In the genomic region with DNA sequence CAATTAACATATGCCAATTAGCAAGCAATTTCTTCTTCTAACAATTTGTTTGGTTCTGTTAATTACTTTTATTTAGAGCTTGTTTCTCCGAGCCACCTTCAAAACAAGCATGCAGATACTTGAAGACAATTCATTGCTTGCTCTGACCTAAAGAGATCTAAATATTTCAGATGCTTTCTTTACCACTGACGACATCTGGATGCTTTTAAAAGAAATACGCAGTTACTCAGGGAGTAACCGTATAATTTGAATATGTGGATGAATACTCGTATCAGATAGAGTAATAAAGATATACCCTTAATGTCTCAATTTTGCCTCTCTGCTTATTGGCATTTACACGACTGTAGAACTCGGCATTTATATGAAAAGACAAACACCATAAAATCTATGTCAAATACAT, we compare ENCODE assay signal across 17 cellular contexts.
A peak's percentile ranks its signal among the peaks of the same experiment; 100 is the strongest.
DNase-seq lines count a peak whose midpoint lies in the region; ATAC-seq and TF ChIP-seq lines count a peak whose summit lies in the region.
"Had no signal": no experiment of that assay in that cellular context is flagged by ENCODE, and none has a peak within 500 bp of the region (broad histone marks: within the 10 kb centered on the region; RNA-seq: fewer than 3 reads in every experiment).

No MANE protein-coding gene starts in this region.

- POLR2A ChIA-PET in AG04450 (lab: Yijun Ruan, JAX) = no interaction called here
- POLR2A ChIA-PET in activated CD4-positive, alpha-beta memory T cell treated with anti-CD3 and anti-CD28 coated beads for 36 hours (lab: Charles Lee) = no interaction called here

- no peak overlapping the region for H3K27ac ChIP-seq in AG04450 (ENCODE audit: low read depth, low read length)
- H3K27ac ChIP-seq: C4-2B, HL-60 had no signal

- H3K36me3 Mint-ChIP-seq in activated CD4-positive, alpha-beta memory T cell treated with anti-CD3 and anti-CD28 coated beads for 36 hours = no peaks in the 10 kb centered on the region

- H3K4me1 Mint-ChIP-seq in activated CD4-positive, alpha-beta memory T cell treated with anti-CD3 and anti-CD28 coated beads for 36 hours (ENCODE audit: low read depth) = no peaks in the 10 kb centered on the region

- CTCF ChIA-PET in AG04450 (lab: Charles Lee) = interaction anchor here (0.9 to 2.1 kb wide), 3 partner anchors 11 to 150 kb away, joined by 3 to 5 read pairs (median 3); no protein-coding TSS in a partner anchor
- CTCF ChIA-PET in activated CD4-positive, alpha-beta memory T cell treated with anti-CD3 and anti-CD28 coated beads for 36 hours (lab: Charles Lee) = no interaction called here

- ATAC-seq in GM21526 (IDR thresholded peaks at IDR 0.05; ENCODE audit: low FRiP score, unreplicated experiment) (no peak), HG02759 (IDR thresholded peaks at IDR 0.05; ENCODE audit: unreplicated experiment) (no peak)

- H3K9me3 ChIP-seq in AG04450 (ENCODE audit: control insufficient read depth, insufficient read depth, low read length) = no peaks in the 10 kb centered on the region
- H3K9me3 ChIP-seq: HAP-1 had no signal

- H3K4me3 Mint-ChIP-seq in activated CD4-positive, alpha-beta memory T cell treated with anti-CD3 and anti-CD28 coated beads for 36 hours = no peak overlapping the region

- intact Hi-C loops in activated CD4-positive, alpha-beta memory T cell treated with anti-CD3 and anti-CD28 coated beads for 36 hours (cut with micrococcal nuclease) = no loop called here

- no peaks in the 10 kb centered on the region for H3K27me3 Mint-ChIP-seq in activated CD4-positive, alpha-beta memory T cell treated with anti-CD3 and anti-CD28 coated beads for 36 hours

- H3K9me3 Mint-ChIP-seq in activated CD4-positive, alpha-beta memory T cell treated with anti-CD3 and anti-CD28 coated beads for 36 hours = no peaks in the 10 kb centered on the region

- H3K27me3 ChIP-seq in AG04450 (ENCODE audit: control insufficient read depth, insufficient read depth, low read length) = no peaks in the 10 kb centered on the region

- DNase-seq in AG04450 (ENCODE audit: low read depth, low spot score) = peak; percentile 37
- peak; percentile 22 to 23 for DNase-seq in NCI-H526 (lab: John Stamatoyannopoulos, UW)
- peak; percentile 30 for DNase-seq in choroid plexus epithelial cell (ENCODE audit: low read depth)
- peak; percentile 15 for DNase-seq in iris pigment epithelial cell (ENCODE audit: low read depth)
- no peak for DNase-seq in activated CD4-positive, alpha-beta memory T cell treated with anti-CD3 and anti-CD28 coated beads for 36 hours
- DNase-seq in stimulated activated CD4-positive, alpha-beta T cell treated with anti-CD3 and anti-CD28 coated beads, Interleukin-2, amount 100 ng/mL, for 48 hours = no peak
- DNase-seq: COR-L47; NCI-H1105 treated with DMSO at 0.1 percent for 48 hours; NCI-H187; NCI-H345; NK-92 treated with Interleukin-12 subunit alpha and Interleukin-12 subunit beta, amount 100 ng/mL, for 24 hours; RPMI8226 had no signal

- no peak overlapping the region for H3K27ac Mint-ChIP-seq in activated CD4-positive, alpha-beta memory T cell treated with anti-CD3 and anti-CD28 coated beads for 36 hours

- no peak overlapping the region for H3K4me3 ChIP-seq in AG04450 (ENCODE audit: low read depth, low read length)
- no peak overlapping the region for H3K4me3 ChIP-seq in choroid plexus epithelial cell (ENCODE audit: low read depth, low read length)
- H3K4me3 ChIP-seq: HAP-1 had no signal

- no peak for TF ChIP-seq CTCF in AG04450 (IDR thresholded peaks at IDR 0.05; ENCODE audit: low read depth, low read length)
- TF ChIP-seq CTCF in choroid plexus epithelial cell (conservative IDR thresholded peaks at IDR 0.05; ENCODE audit: low read depth, low read length) = no peak

Comparison
In these comparisons a context has a peak if more than half of its experiments do, and no peak if none do; other contexts are left out.
1. DNase-seq: peak in AG04450 (single experiment), NCI-H526 (2 of 2), choroid plexus epithelial cell (single experiment) and iris pigment epithelial cell (single experiment); none in activated CD4-positive, alpha-beta memory T cell treated with anti-CD3 and anti-CD28 coated beads for 36 hours (single experiment) and stimulated activated CD4-positive, alpha-beta T cell treated with anti-CD3 and anti-CD28 coated beads, Interleukin-2, amount 100 ng/mL, for 48 hours (0 of 2).